Comparison of ENCODE assay signal across 15 cellular contexts in genomic region chr2:36404754-36405153, GRCh38. TPM values are rescaled to one million over a fixed set of nuclear protein-coding genes. Genes with fewer than 3 reads are reported as not detected.
DNase-seq lines count a peak whose midpoint lies in the region; ATAC-seq, FAIRE-seq and TF ChIP-seq lines count a peak whose summit lies in the region.
"Had no signal": no experiment of that assay in that cellular context is flagged by ENCODE, and none has a peak within 500 bp of the region (broad histone marks: within the 10 kb centered on the region; RNA-seq: fewer than 3 reads in every experiment).

No MANE protein-coding gene starts in this region.

- H3K4me2 ChIP-seq in astrocyte (ENCODE audit: low read length): peak overlapping the region; percentile 65
- H3K4me2 ChIP-seq: KMS-11 had no signal

- peak overlapping the region; percentile 53 for H3K9ac ChIP-seq in astrocyte (ENCODE audit: low read length)
- H3K9ac ChIP-seq: KMS-11 had no signal

- H3K4me3 Mint-ChIP-seq in astrocyte (ENCODE audit: unreplicated experiment): no peak overlapping the region
- no peak overlapping the region for H3K4me3 Mint-ChIP-seq in CD8-positive, alpha-beta T cell
- H3K4me3 Mint-ChIP-seq: activated CD4-positive, alpha-beta T cell treated with anti-CD3 and anti-CD28 coated beads, Interleukin-2, amount 10 ng/mL, durations not matched to agents 24 days and 14 days; activated naive CD4-positive, alpha-beta T cell treated with anti-CD3 and anti-CD28 coated beads for 36 hours; dendritic cell treated with granulocyte-macrophage colony-stimulating factor and Interleukin-4, amounts not matched to agents 40 ng/mL and 50 ng/mL, for 4 days had no signal

- H3K27me3 Mint-ChIP-seq in astrocyte (ENCODE audit: low read depth, unreplicated experiment): no peaks in the 10 kb centered on the region
- H3K27me3 Mint-ChIP-seq in CD8-positive, alpha-beta T cell (ENCODE audit: low read depth): no peaks in the 10 kb centered on the region
- H3K27me3 Mint-ChIP-seq: dendritic cell treated with granulocyte-macrophage colony-stimulating factor and Interleukin-4, amounts not matched to agents 40 ng/mL and 50 ng/mL, for 4 days; progenitor cell of endocrine pancreas had no signal

- H3K4me1 ChIP-seq in astrocyte (ENCODE audit: insufficient read depth, low read length): peaks cover 47% of the 10 kb centered on the region
- no peaks in the 10 kb centered on the region for H3K4me1 ChIP-seq in CD8-positive, alpha-beta T cell (ENCODE audit: insufficient read depth, low read length)

- CTCF ChIA-PET in CD8-positive, alpha-beta T cell (lab: Charles Lee): no interaction called here

- peak overlapping the region; percentile 91 for H3K27ac ChIP-seq in astrocyte (ENCODE audit: low read depth, low read length)
- no peak overlapping the region for H3K27ac ChIP-seq in CD8-positive, alpha-beta T cell (ENCODE audit: low read depth, low read length)
- H3K27ac ChIP-seq: KMS-11 had no signal

- no peaks in the 10 kb centered on the region for H3K9me3 Mint-ChIP-seq in astrocyte (ENCODE audit: unreplicated experiment)
- no peaks in the 10 kb centered on the region for H3K9me3 Mint-ChIP-seq in CD8-positive, alpha-beta T cell
- H3K9me3 Mint-ChIP-seq: activated CD4-positive, alpha-beta T cell treated with anti-CD3 and anti-CD28 coated beads, Interleukin-2, amount 10 ng/mL, durations not matched to agents 24 days and 14 days; activated naive CD4-positive, alpha-beta T cell treated with anti-CD3 and anti-CD28 coated beads for 36 hours; dendritic cell treated with granulocyte-macrophage colony-stimulating factor and Interleukin-4, amounts not matched to agents 40 ng/mL and 50 ng/mL, for 4 days had no signal

- ATAC-seq in GM18499 (IDR thresholded peaks at IDR 0.05; ENCODE audit: insufficient read depth, unreplicated experiment): peak; percentile 72
- ATAC-seq in GM21381 (IDR thresholded peaks at IDR 0.05; ENCODE audit: unreplicated experiment): peak; percentile 65
- peak; percentile 70 for ATAC-seq in HG03095 (IDR thresholded peaks at IDR 0.05; ENCODE audit: unreplicated experiment)
- ATAC-seq in HG02571 (IDR thresholded peaks at IDR 0.05; ENCODE audit: unreplicated experiment): no peak
- no peak for ATAC-seq in CD8-positive, alpha-beta T cell

- intact Hi-C loops in posterior vena cava (cut with DNase I): no loop called here
- intact Hi-C loops in CD8-positive, alpha-beta T cell (cut with DNase I, micrococcal nuclease): no loop called here

- no peak overlapping the region for H2AFZ ChIP-seq in astrocyte (ENCODE audit: low read depth, low read length)

- POLR2A ChIA-PET in CD8-positive, alpha-beta T cell (lab: Charles Lee): no interaction called here

- peaks cover 97% of the 10 kb centered on the region for H3K79me2 ChIP-seq in astrocyte (ENCODE audit: insufficient read depth, low read length)

- H4K20me1 ChIP-seq in astrocyte (ENCODE audit: insufficient read depth, low read length): peaks cover 41% of the 10 kb centered on the region

- no peak for FAIRE-seq in astrocyte (lab: Jason Lieb, UNC)

- no peak for DNase-seq in astrocyte (ENCODE audit: low read depth)
- DNase-seq in posterior vena cava (ENCODE audit: low spot score): no peak
- DNase-seq in NCI-H345 (lab: John Stamatoyannopoulos, UW): no peak
- DNase-seq in CD8-positive, alpha-beta T cell: no peak
- DNase-seq: activated CD4-positive, alpha-beta T cell treated with anti-CD3 and anti-CD28 coated beads, Interleukin-2, amount 10 ng/mL, durations not matched to agents 24 days and 14 days; activated naive CD4-positive, alpha-beta T cell treated with anti-CD3 and anti-CD28 coated beads for 36 hours; C1 segment of cervical spinal cord; upper lobe of left lung had no signal

- peaks cover 32% of the 10 kb centered on the region for H3K4me1 Mint-ChIP-seq in astrocyte (ENCODE audit: low read depth, unreplicated experiment)
- H3K4me1 Mint-ChIP-seq in CD8-positive, alpha-beta T cell (ENCODE audit: low read depth): no peaks in the 10 kb centered on the region

- TF ChIP-seq CTCF in astrocyte (IDR thresholded peaks at IDR 0.05; ENCODE audit: insufficient read depth, low read depth, low read length): no peak
- no peak for TF ChIP-seq CTCF in CD8-positive, alpha-beta T cell (IDR thresholded peaks at IDR 0.05)

- no peak overlapping the region for H3K4me3 ChIP-seq in astrocyte (ENCODE audit: insufficient read depth, low read depth, low read length)
- H3K4me3 ChIP-seq in CD8-positive, alpha-beta T cell (ENCODE audit: low read depth, low read length): no peak overlapping the region
- H3K4me3 ChIP-seq: upper lobe of left lung had no signal

- no peaks in the 10 kb centered on the region for H3K36me3 Mint-ChIP-seq in astrocyte (ENCODE audit: low read depth, unreplicated experiment)
- H3K36me3 Mint-ChIP-seq in CD8-positive, alpha-beta T cell: no peaks in the 10 kb centered on the region

- peaks cover 11% of the 10 kb centered on the region for H3K36me3 ChIP-seq in astrocyte (ENCODE audit: insufficient read depth, low read length)
- no peaks in the 10 kb centered on the region for H3K36me3 ChIP-seq in CD8-positive, alpha-beta T cell (ENCODE audit: insufficient read depth, low read length)
- H3K36me3 ChIP-seq: upper lobe of left lung had no signal

- H3K27ac Mint-ChIP-seq in astrocyte (ENCODE audit: unreplicated experiment): no peak overlapping the region
- no peak overlapping the region for H3K27ac Mint-ChIP-seq in CD8-positive, alpha-beta T cell
- H3K27ac Mint-ChIP-seq: activated CD4-positive, alpha-beta T cell treated with anti-CD3 and anti-CD28 coated beads, Interleukin-2, amount 10 ng/mL, durations not matched to agents 24 days and 14 days; activated naive CD4-positive, alpha-beta T cell treated with anti-CD3 and anti-CD28 coated beads for 36 hours; dendritic cell treated with granulocyte-macrophage colony-stimulating factor and Interleukin-4, amounts not matched to agents 40 ng/mL and 50 ng/mL, for 4 days; progenitor cell of endocrine pancreas had no signal

- H3K9me3 ChIP-seq in astrocyte (ENCODE audit: insufficient read depth, low read depth, low read length): no peaks in the 10 kb centered on the region
- no peaks in the 10 kb centered on the region for H3K9me3 ChIP-seq in CD8-positive, alpha-beta T cell (ENCODE audit: low read length)
- H3K9me3 ChIP-seq: upper lobe of left lung had no signal

- no peaks in the 10 kb centered on the region for H3K27me3 ChIP-seq in astrocyte (ENCODE audit: insufficient read depth, low read length)
- no peaks in the 10 kb centered on the region for H3K27me3 ChIP-seq in CD8-positive, alpha-beta T cell (ENCODE audit: insufficient read depth, low read length)
- H3K27me3 ChIP-seq: upper lobe of left lung had no signal

RNA-seq across cellular contexts. Expression of gene CRIM1, which starts 49.2 kb away (rescaled TPM):
- 138 and 180 TPM in 2 replicates for total RNA-seq in astrocyte
- 100 to 1,000 TPM; 103 to 143 TPM for total RNA-seq in posterior vena cava
- 1 to 10 TPM; 4.3 to 5.3 TPM for total RNA-seq in CD8-positive, alpha-beta T cell

Comparison
In these comparisons a context has a peak if more than half of its experiments do, and no peak if none do; other contexts are left out.
1. ATAC-seq: peak in GM18499 (single experiment), GM21381 (single experiment) and HG03095 (single experiment); none in HG02571 (single experiment) and CD8-positive, alpha-beta T cell (single experiment).
2. RNA of gene CRIM1, which starts 49.2 kb away (total RNA-seq): 138 to 180 TPM in astrocyte and 103 to 143 TPM in posterior vena cava; 4.3 to 5.3 TPM in CD8-positive, alpha-beta T cell; every median in the first group is over 10 times any median in the second.